Comparison of ENCODE assay signal across 16 cellular contexts in the genomic region with DNA sequence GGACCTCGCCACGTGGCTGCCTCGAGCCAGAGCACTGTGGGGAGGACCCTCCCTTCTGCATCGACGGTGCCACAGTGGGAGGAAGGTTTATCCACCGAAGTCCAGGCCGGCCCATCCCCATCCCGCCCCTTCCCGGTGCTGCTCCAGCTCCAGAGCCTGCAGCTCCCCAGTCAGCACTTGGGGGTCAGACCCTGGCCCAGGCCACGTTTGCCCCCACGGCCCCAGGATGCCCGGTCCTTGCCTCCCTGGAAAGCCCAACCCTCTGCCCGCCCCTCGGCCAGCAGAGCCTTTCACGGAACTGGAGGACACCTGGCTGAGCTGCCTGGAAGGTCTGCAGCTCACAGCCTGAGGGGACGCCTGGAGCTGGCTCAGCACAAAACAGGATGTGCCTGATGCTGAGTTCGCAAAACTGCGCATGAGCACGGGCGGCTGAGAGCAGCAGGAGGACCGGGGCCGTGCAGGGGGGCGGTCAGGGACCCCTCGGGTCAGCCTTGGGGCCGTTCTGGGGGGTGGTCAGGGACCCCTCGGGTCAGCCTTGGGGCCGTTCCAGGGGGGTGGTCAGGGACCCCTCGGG.
DNase-seq lines count a peak whose midpoint lies in the region; ATAC-seq and TF ChIP-seq lines count a peak whose summit lies in the region.
"Had no signal": no experiment of that assay in that cellular context is flagged by ENCODE, and none has a peak within 500 bp of the region (broad histone marks: within the 10 kb centered on the region; RNA-seq: fewer than 3 reads in every experiment).

No MANE protein-coding gene starts in this region.

- peak; percentile 54 for DNase-seq in DMS53 (lab: John Stamatoyannopoulos, UW)
- DNase-seq in DMS53 treated with DMSO at 0.1 percent for 48 hours (lab: John Stamatoyannopoulos, UW; ENCODE audit: unreplicated experiment), result no peak
- peak; percentile 29 for DNase-seq in DMS79 treated with DMSO at 0.1 percent for 48 hours (lab: John Stamatoyannopoulos, UW)
- DNase-seq in NCI-H69 (lab: John Stamatoyannopoulos, UW), result peak; percentile 77
- peak; percentile 20 for DNase-seq in choroid plexus epithelial cell (ENCODE audit: low read depth)
- DNase-seq in activated naive CD4-positive, alpha-beta T cell treated with Interleukin-2 at 50 U/mL for 16 hours, result no peak
- no peak for DNase-seq in central memory CD4-positive, alpha-beta T cell
- DNase-seq: 8988T; activated CD4-positive, alpha-beta T cell treated with anti-CD3 and anti-CD28 coated beads, Interleukin-2, amount 50 U/mL, for 1 hour; cortex of kidney; gastrocnemius medialis; NCI-H2029 treated with DMSO at 0.1 percent for 48 hours; stimulated activated naive CD8-positive, alpha-beta T cell treated with anti-CD3 and anti-CD28 coated beads, Interleukin-15, Interleukin-2, amounts not matched to agents 100 U/mL and 50 U/mL, for 24 hours had no signal

- TF ChIP-seq CTCF in choroid plexus epithelial cell (conservative IDR thresholded peaks at IDR 0.05; ENCODE audit: low read depth, low read length), result no peak

- ATAC-seq in GM19395 (IDR thresholded peaks at IDR 0.05; ENCODE audit: unreplicated experiment), result no peak
- ATAC-seq: gastrocnemius medialis; stimulated activated naive CD8-positive, alpha-beta T cell treated with anti-CD3 and anti-CD28 coated beads, Interleukin-15, Interleukin-2, amounts not matched to agents 100 U/mL and 50 U/mL, for 24 hours had no signal

- no peak overlapping the region for H3K4me3 ChIP-seq in choroid plexus epithelial cell (ENCODE audit: low read depth, low read length)
- H3K4me3 ChIP-seq: BLaER1 treated with 17β-estradiol and CSF1 and Interleukin-3, amounts not matched to agents 10 nM and 100 nM; gastrocnemius medialis; neural progenitor cell had no signal

Comparison
In these comparisons a context has a peak if more than half of its experiments do, and no peak if none do; other contexts are left out.
1. DNase-seq: peak in DMS53 (single experiment), DMS79 treated with DMSO at 0.1 percent for 48 hours (single experiment), NCI-H69 (single experiment) and choroid plexus epithelial cell (single experiment); none in DMS53 treated with DMSO at 0.1 percent for 48 hours (single experiment), activated naive CD4-positive, alpha-beta T cell treated with Interleukin-2 at 50 U/mL for 16 hours (single experiment) and central memory CD4-positive, alpha-beta T cell (single experiment).